13 cellular contexts compared by ENCODE assay signal in genomic region chr16:57143125-57143965, GRCh38. TPM values are rescaled to one million over a fixed set of nuclear protein-coding genes. Genes with fewer than 3 reads are reported as not detected.
DNase-seq lines count a peak whose midpoint lies in the region; ATAC-seq and TF ChIP-seq lines count a peak whose summit lies in the region.
"Had no signal": no experiment of that assay in that cellular context is flagged by ENCODE, and none has a peak within 500 bp of the region (broad histone marks: within the 10 kb centered on the region; RNA-seq: fewer than 3 reads in every experiment).

No MANE protein-coding gene starts in this region.

- CTCF ChIA-PET in A673 (lab: Charles Lee), result no interaction called here

- peak overlapping the region; percentile 69 for H3K27ac ChIP-seq in A673 (ENCODE audit: low read depth, low read length, poor library complexity, severe bottlenecking)
- H3K27ac ChIP-seq: pancreas, suprapubic skin, VCaP had no signal

- no peak for DNase-seq in A673 (ENCODE audit: low spot score)
- peak; percentile 51 for DNase-seq in islet precursor cell
- DNase-seq in occipital lobe (lab: John Stamatoyannopoulos, UW), result peak; percentile 79
- no peak for DNase-seq in NCI-H2029 (lab: John Stamatoyannopoulos, UW)
- DNase-seq in GM03348 (ENCODE audit: low spot score), result no peak
- no peak for DNase-seq in iPS-NIHi7 (ENCODE audit: extremely low spot score)
- DNase-seq: NCI-H2107 had no signal

- no peaks in the 10 kb centered on the region for H3K9me3 ChIP-seq in A673 (ENCODE audit: low read depth, low read length, poor library complexity, severe bottlenecking)
- H3K9me3 ChIP-seq in Loucy (ENCODE audit: insufficient read depth, low read depth, low read length), result no peaks in the 10 kb centered on the region
- H3K9me3 ChIP-seq: pancreas, suprapubic skin had no signal

- no peak for TF ChIP-seq CTCF in A673 (conservative IDR thresholded peaks at IDR 0.05; ENCODE audit: low read depth, low read length)
- TF ChIP-seq CTCF in Loucy (conservative IDR thresholded peaks at IDR 0.05; ENCODE audit: low read length), result no peak

- no peak overlapping the region for H2AFZ ChIP-seq in Loucy (ENCODE audit: low read length)

- peak overlapping the region; percentile 78 for H3K4me2 ChIP-seq in Loucy (ENCODE audit: low read depth, low read length, poor library complexity, severe bottlenecking)

- no peaks in the 10 kb centered on the region for H3K9me2 ChIP-seq in Loucy (replicated peaks; ENCODE audit: low read depth, low read length)

- H3K4me1 ChIP-seq in A673 (ENCODE audit: insufficient read depth, low read length, poor library complexity, severe bottlenecking), result peaks cover 51% of the 10 kb centered on the region
- peaks cover 80% of the 10 kb centered on the region for H3K4me1 ChIP-seq in Loucy (ENCODE audit: insufficient read depth, low read length, poor library complexity, severe bottlenecking)
- H3K4me1 ChIP-seq: pancreas had no signal

- H3K4me3 ChIP-seq in A673 (ENCODE audit: low read depth, low read length, poor library complexity, severe bottlenecking) (no peak overlapping the region), Loucy (ENCODE audit: low read length, poor library complexity, severe bottlenecking) (peak overlapping the region; percentile 48)
- H3K4me3 ChIP-seq: lung, pancreas, suprapubic skin had no signal

- peaks cover 23% of the 10 kb centered on the region; the same call in 1 of the 2 replicates for H3K79me2 ChIP-seq in Loucy (ENCODE audit: insufficient read depth, low read length)

- intact Hi-C loops in A673 (cut with micrococcal nuclease; ENCODE audit: unreplicated experiment), result no loop called here

- no peaks in the 10 kb centered on the region for H4K20me1 ChIP-seq in Loucy (ENCODE audit: insufficient read depth, low read length, poor library complexity, severe bottlenecking)

- no TSS peak for BruUV-seq in A673 (replicated peaks; lab: Mats Ljungman, UMichigan)

- H3K36me3 ChIP-seq in A673 (ENCODE audit: insufficient read depth, low read length, poor library complexity, severe bottlenecking), result no peaks in the 10 kb centered on the region
- H3K36me3 ChIP-seq in Loucy (ENCODE audit: insufficient read depth, low read length), result no peaks in the 10 kb centered on the region
- H3K36me3 ChIP-seq: pancreas, suprapubic skin had no signal

- POLR2A ChIA-PET in A673 (lab: Charles Lee; ENCODE audit: low non-redundant PET), result no interaction called here

- H3F3A ChIP-seq in Loucy (ENCODE audit: low read depth), result peaks cover 12% of the 10 kb centered on the region

- no peaks in the 10 kb centered on the region for H3K27me3 ChIP-seq in A673 (replicated peaks; ENCODE audit: insufficient read depth, low read depth, low read length, poor library complexity)
- no peaks in the 10 kb centered on the region for H3K27me3 ChIP-seq in Loucy (ENCODE audit: insufficient read depth, low read length, poor library complexity, severe bottlenecking)
- H3K27me3 ChIP-seq: pancreas, suprapubic skin had no signal

- H3K9ac ChIP-seq in Loucy (ENCODE audit: low read depth, low read length, poor library complexity, severe bottlenecking), result peak overlapping the region; percentile 75

- ATAC-seq in GM19452 (IDR thresholded peaks at IDR 0.05; ENCODE audit: unreplicated experiment), result no peak
- ATAC-seq: pancreas had no signal

RNA-seq across cellular contexts. Expression of gene PSME3IP1, which starts 42.5 kb away (rescaled TPM):
- total RNA-seq in A673 (2021), result 128 and 133 TPM in 2 replicates
- total RNA-seq in occipital lobe, result 104 TPM

RNA-seq across cellular contexts. Expression of gene RSPRY1, which starts 42.8 kb away (rescaled TPM):
- 45.6 and 47.6 TPM in 2 replicates for total RNA-seq in A673 (2021)
- total RNA-seq in occipital lobe, result 75.5 TPM

RNA-seq across cellular contexts. Expression of gene CPNE2, which starts 51.0 kb away (rescaled TPM):
- total RNA-seq in A673 (2021) (38.1 and 43.6 TPM in 2 replicates), occipital lobe (40.6 TPM)

Comparison
In these comparisons a context has a peak if more than half of its experiments do, and no peak if none do; other contexts are left out.
1. DNase-seq: peak in islet precursor cell (single experiment) and occipital lobe (single experiment); none in A673 (single experiment), NCI-H2029 (single experiment), GM03348 (single experiment) and iPS-NIHi7 (single experiment).